28 cellular contexts compared by ENCODE assay signal in genomic region chr15:58321034-58321433, GRCh38.
"Had no signal": no experiment of that assay in that cellular context is flagged by ENCODE, and none has a peak within 500 bp of the region (broad histone marks: within the 10 kb centered on the region; RNA-seq: fewer than 3 reads in every experiment).

No MANE protein-coding gene starts in this region.

- H3K9me3 ChIP-seq: suprapubic skin, testis, thoracic aorta, thyroid gland, tibial artery, tibial nerve, transverse colon, upper lobe of left lung, upper lobe of right lung, uterus, vagina had no signal

- H3K27ac ChIP-seq: suprapubic skin, testis, thoracic aorta, thyroid gland, tibial artery, tibial nerve, transverse colon, upper lobe of left lung, upper lobe of right lung, uterus, vagina had no signal

- H3K27me3 ChIP-seq: suprapubic skin, testis, thyroid gland, tibial artery, tibial nerve, transverse colon, upper lobe of left lung, upper lobe of right lung, uterus, vagina had no signal

- H3K4me1 Mint-ChIP-seq: stimulated activated effector memory CD8-positive, alpha-beta T cell treated with anti-CD3 and anti-CD28 coated beads, Interleukin-12 subunit alpha, Interleukin-12 subunit beta, amount 100 ng/mL, for 72 hours; stimulated activated memory B cell treated with anti-CD40 and anti-IgM and Interleukin-4, amounts not matched to agents 10 μg/mL and 1 μg/mL and 100 μg/mL, for 72 hours; stimulated activated naive B cell treated with anti-CD40 and anti-IgM and Interleukin-4, amounts not matched to agents 10 μg/mL and 1 μg/mL and 100 μg/mL, for 72 hours; stimulated activated naive CD8-positive, alpha-beta T cell treated with anti-CD3 and anti-CD28 coated beads, Interleukin-15, amount 100 ng/mL, for 72 hours had no signal

- H3K27ac Mint-ChIP-seq: stimulated activated effector memory CD8-positive, alpha-beta T cell treated with anti-CD3 and anti-CD28 coated beads, Interleukin-12 subunit alpha, Interleukin-12 subunit beta, amount 100 ng/mL, for 72 hours; stimulated activated memory B cell treated with anti-CD40 and anti-IgM and Interleukin-4, amounts not matched to agents 10 μg/mL and 1 μg/mL and 100 μg/mL, for 72 hours; stimulated activated naive B cell treated with anti-CD40 and anti-IgM and Interleukin-4, amounts not matched to agents 10 μg/mL and 1 μg/mL and 100 μg/mL, for 72 hours; stimulated activated naive CD8-positive, alpha-beta T cell treated with anti-CD3 and anti-CD28 coated beads, Interleukin-15, amount 100 ng/mL, for 72 hours; stimulated activated naive CD8-positive, alpha-beta T cell treated with anti-CD3 and anti-CD28 coated beads, Interleukin-15, Interleukin-2, amounts not matched to agents 100 ng/mL and 50 ng/mL, for 24 hours; type B pancreatic cell had no signal

- H3K4me1 ChIP-seq: suprapubic skin, testis, thyroid gland, tibial artery, tibial nerve, transverse colon, upper lobe of left lung, upper lobe of right lung, uterus, vagina had no signal

- H3K4me3 ChIP-seq: suprapubic skin, testis, thoracic aorta, thyroid gland, tibial artery, tibial nerve, transverse colon, upper lobe of left lung, upper lobe of right lung, uterus, vagina had no signal

- H3K27me3 Mint-ChIP-seq: stimulated activated naive CD8-positive, alpha-beta T cell treated with anti-CD3 and anti-CD28 coated beads, Interleukin-15, amount 100 ng/mL, for 72 hours; type B pancreatic cell had no signal

- H3K4me3 Mint-ChIP-seq: stimulated activated effector memory CD8-positive, alpha-beta T cell treated with anti-CD3 and anti-CD28 coated beads, Interleukin-12 subunit alpha, Interleukin-12 subunit beta, amount 100 ng/mL, for 72 hours; stimulated activated memory B cell treated with anti-CD40 and anti-IgM and Interleukin-4, amounts not matched to agents 10 μg/mL and 1 μg/mL and 100 μg/mL, for 72 hours; stimulated activated naive B cell treated with anti-CD40 and anti-IgM and Interleukin-4, amounts not matched to agents 10 μg/mL and 1 μg/mL and 100 μg/mL, for 72 hours; stimulated activated naive CD8-positive, alpha-beta T cell treated with anti-CD3 and anti-CD28 coated beads, Interleukin-15, amount 100 ng/mL, for 72 hours; stimulated activated naive CD8-positive, alpha-beta T cell treated with anti-CD3 and anti-CD28 coated beads, Interleukin-15, Interleukin-2, amounts not matched to agents 100 ng/mL and 50 ng/mL, for 24 hours; type B pancreatic cell had no signal

- ATAC-seq: stimulated activated effector memory CD8-positive, alpha-beta T cell treated with anti-CD3 and anti-CD28 coated beads, Interleukin-12 subunit alpha, Interleukin-12 subunit beta, amount 100 ng/mL, for 72 hours; stimulated activated memory B cell treated with anti-CD40 and anti-IgM and Interleukin-4, amounts not matched to agents 10 μg/mL and 1 μg/mL and 100 μg/mL, for 72 hours; stimulated activated naive B cell treated with anti-CD40 and anti-IgM and Interleukin-4, amounts not matched to agents 10 μg/mL and 1 μg/mL and 100 μg/mL, for 72 hours; stimulated activated naive CD8-positive, alpha-beta T cell treated with anti-CD3 and anti-CD28 coated beads, Interleukin-15, amount 100 ng/mL, for 72 hours; stimulated activated naive CD8-positive, alpha-beta T cell treated with anti-CD3 and anti-CD28 coated beads, Interleukin-15, Interleukin-2, amounts not matched to agents 100 U/mL and 50 U/mL, for 24 hours; upper lobe of right lung had no signal

- FAIRE-seq: urothelium cell line had no signal

- DNase-seq: stimulated activated CD4-positive, alpha-beta T cell treated with anti-CD3 and anti-CD28 coated beads, Interleukin-2, amount 100 ng/mL, for 48 hours; stimulated activated CD4-positive, alpha-beta T cell treated with anti-CD3 and anti-CD28 coated beads, Interleukin-4, amount 100 ng/mL, for 1 hour; stimulated activated CD4-positive, alpha-beta T cell treated with anti-CD3 and anti-CD28 coated beads, Interleukin-4, amount 100 ng/mL, for 24 hours; stimulated activated CD4-positive, alpha-beta T cell treated with anti-CD3 and anti-CD28 coated beads, Interleukin-4, amount 100 ng/mL, for 4 hours; stimulated activated CD8-positive, alpha-beta memory T cell treated with anti-CD3 and anti-CD28 coated beads, Interleukin-4, amount 100 ng/mL, for 48 hours; stimulated activated naive B cell treated with anti-CD40 and anti-IgM and Interleukin-4, amounts not matched to agents 10 μg/mL and 1 μg/mL and 100 μg/mL, for 72 hours; stimulated activated naive CD4-positive, alpha-beta T cell; stimulated activated naive CD4-positive, alpha-beta T cell treated with Interleukin-2 at 50 U/mL for 16 hours; stimulated activated naive CD8-positive, alpha-beta T cell treated with anti-CD3 and anti-CD28 coated beads, Interleukin-15, amount 100 ng/mL, for 72 hours; stimulated activated naive CD8-positive, alpha-beta T cell treated with anti-CD3 and anti-CD28 coated beads, Interleukin-15, Interleukin-2, amounts not matched to agents 100 U/mL and 50 U/mL, for 24 hours; substantia nigra; testis; thyroid gland; tibial artery; transverse colon; trophoblast cell; upper lobe of left lung; upper lobe of right lung; uterus had no signal

- H3K36me3 Mint-ChIP-seq: stimulated activated effector memory CD8-positive, alpha-beta T cell treated with anti-CD3 and anti-CD28 coated beads, Interleukin-12 subunit alpha, Interleukin-12 subunit beta, amount 100 ng/mL, for 72 hours; stimulated activated memory B cell treated with anti-CD40 and anti-IgM and Interleukin-4, amounts not matched to agents 10 μg/mL and 1 μg/mL and 100 μg/mL, for 72 hours; stimulated activated naive B cell treated with anti-CD40 and anti-IgM and Interleukin-4, amounts not matched to agents 10 μg/mL and 1 μg/mL and 100 μg/mL, for 72 hours had no signal

- H3K9me3 Mint-ChIP-seq: stimulated activated effector memory CD8-positive, alpha-beta T cell treated with anti-CD3 and anti-CD28 coated beads, Interleukin-12 subunit alpha, Interleukin-12 subunit beta, amount 100 ng/mL, for 72 hours; type B pancreatic cell had no signal

- H3K36me3 ChIP-seq: suprapubic skin, thoracic aorta, thyroid gland, tibial artery, tibial nerve, transverse colon, upper lobe of left lung, upper lobe of right lung, uterus, vagina had no signal
